In genomic region chr12:48832321-48833060, GRCh38 we compare ENCODE assay signal across 26 cellular contexts.
"Had no signal": no experiment of that assay in that cellular context is flagged by ENCODE, and none has a peak within 500 bp of the region (broad histone marks: within the 10 kb centered on the region; RNA-seq: fewer than 3 reads in every experiment).

No MANE protein-coding gene starts in this region.

- H3K4me1 Mint-ChIP-seq: immature natural killer cell, mesothelial cell of epicardium had no signal

- H3K4me3 ChIP-seq: left ventricle myocardium inferior, lung, pancreas, prostate gland, skin epidermis, tibial nerve, uterus had no signal

- H3K27me3 ChIP-seq: pancreas, tibial nerve, uterus had no signal

- H3K4me1 ChIP-seq: left ventricle myocardium inferior, pancreas, prostate gland, tibial nerve, uterus had no signal

- H3K27me3 Mint-ChIP-seq: naive B cell; natural killer cell treated with Interleukin-12 subunit alpha and Interleukin-12 subunit beta and Interleukin-15 and Interleukin-18, amount 100 ng/mL, for 72 hours; stimulated activated naive B cell treated with anti-CD40 and anti-IgM and Interleukin-4, amounts not matched to agents 10 μg/mL and 1 μg/mL and 100 μg/mL, for 72 hours; type B pancreatic cell had no signal

- H3K27ac Mint-ChIP-seq: mesothelial cell of epicardium; natural killer cell treated with Interleukin-12 subunit alpha and Interleukin-12 subunit beta and Interleukin-15 and Interleukin-18, amount 100 ng/mL, for 72 hours; type B pancreatic cell had no signal

- H3K9me3 ChIP-seq: left ventricle myocardium inferior, pancreas, prostate gland, tibial nerve, uterus had no signal

- H3K27ac ChIP-seq: left ventricle myocardium inferior, pancreas, prostate gland, skin epidermis, tibial nerve, uterus had no signal

- H3K4me3 Mint-ChIP-seq: immature natural killer cell; mesothelial cell of epicardium; naive B cell; natural killer cell treated with Interleukin-12 subunit alpha and Interleukin-12 subunit beta and Interleukin-15 and Interleukin-18, amount 100 ng/mL, for 72 hours; stimulated activated naive B cell treated with anti-CD40 and anti-IgM and Interleukin-4, amounts not matched to agents 10 μg/mL and 1 μg/mL and 100 μg/mL, for 72 hours; type B pancreatic cell had no signal

- H3K36me3 ChIP-seq: uterus had no signal

- H3K9me3 Mint-ChIP-seq: immature natural killer cell; mesothelial cell of epicardium; naive B cell; natural killer cell treated with Interleukin-12 subunit alpha and Interleukin-12 subunit beta and Interleukin-15 and Interleukin-18, amount 100 ng/mL, for 72 hours; stimulated activated naive B cell treated with anti-CD40 and anti-IgM and Interleukin-4, amounts not matched to agents 10 μg/mL and 1 μg/mL and 100 μg/mL, for 72 hours; type B pancreatic cell had no signal

- ATAC-seq: natural killer cell treated with Interleukin-12 subunit alpha and Interleukin-12 subunit beta and Interleukin-15 and Interleukin-18, amount 100 ng/mL, for 72 hours; pancreas; right cardiac atrium; sciatic nerve; stimulated activated naive B cell treated with anti-CD40 and anti-IgM and Interleukin-4, amounts not matched to agents 10 μg/mL and 1 μg/mL and 100 μg/mL, for 72 hours; stimulated activated naive CD8-positive, alpha-beta T cell treated with anti-CD3 and anti-CD28 coated beads, Interleukin-15, Interleukin-2, amounts not matched to agents 100 U/mL and 50 U/mL, for 24 hours had no signal

- DNase-seq: hypothalamus; immature natural killer cell; kidney; left ventricle myocardium inferior; mesendoderm; naive B cell; nucleus accumbens; pancreas; retina; right cardiac atrium; stimulated activated CD4-positive, alpha-beta T cell treated with anti-CD3 and anti-CD28 coated beads, Interleukin-12 subunit alpha, Interleukin-12 subunit beta, amount 100 ng/mL, for 4 hours; stimulated activated CD4-positive, alpha-beta T cell treated with anti-CD3 and anti-CD28 coated beads, Interleukin-15, amount 100 ng/mL, for 24 hours; stimulated activated CD4-positive, alpha-beta T cell treated with anti-CD3 and anti-CD28 coated beads, Interleukin-2, amount 100 ng/mL, for 24 hours; stimulated activated CD4-positive, alpha-beta T cell treated with anti-CD3 and anti-CD28 coated beads, Interleukin-4, amount 100 ng/mL, for 1 hour; stimulated activated naive B cell treated with anti-CD40 and anti-IgM and Interleukin-4, amounts not matched to agents 10 μg/mL and 1 μg/mL and 100 μg/mL, for 72 hours; stimulated activated naive CD8-positive, alpha-beta T cell treated with anti-CD3 and anti-CD28 coated beads, Interleukin-15, Interleukin-2, amounts not matched to agents 100 U/mL and 50 U/mL, for 24 hours; substantia nigra; uterus had no signal
